Comparison of ENCODE assay signal across 10 cellular contexts in the genomic region with DNA sequence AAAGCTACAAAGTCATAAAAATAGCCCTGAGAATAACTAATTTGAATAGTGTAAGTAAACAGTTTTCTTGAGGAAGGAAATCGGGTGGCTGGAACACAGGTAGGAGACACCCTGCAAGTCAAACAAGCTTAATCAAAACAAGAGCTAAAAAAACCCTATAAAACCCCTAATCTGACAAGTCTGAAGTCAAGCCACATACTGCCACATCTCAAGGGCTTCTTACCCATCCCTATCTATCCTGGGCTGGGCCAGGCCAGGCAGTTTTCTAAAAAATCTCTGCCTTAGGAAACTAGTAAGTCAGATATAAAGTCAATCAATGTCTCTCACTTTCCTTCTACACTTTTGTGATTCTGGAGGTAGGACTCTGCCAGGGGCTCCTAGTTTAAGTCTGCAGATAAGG. TPM values are rescaled to one million over a fixed set of nuclear protein-coding genes. Genes with fewer than 3 reads are reported as not detected.
DNase-seq lines count a peak whose midpoint lies in the region; ATAC-seq and TF ChIP-seq lines count a peak whose summit lies in the region.
"Had no signal": no experiment of that assay in that cellular context is flagged by ENCODE, and none has a peak within 500 bp of the region (broad histone marks: within the 10 kb centered on the region; RNA-seq: fewer than 3 reads in every experiment).

No MANE protein-coding gene starts in this region.

- intact Hi-C loops in CD4-positive, alpha-beta T cell (cut with DNase I, micrococcal nuclease), result no loop called here
- intact Hi-C loops in mammary epithelial cell (cut with micrococcal nuclease), result loop anchor here (10.0 kb wide), 1 partner anchor 642 kb away; no protein-coding TSS in a partner anchor

- H3K9me3 ChIP-seq in CD4-positive, alpha-beta T cell (ENCODE audit: control insufficient read depth, low read length), result no peaks in the 10 kb centered on the region
- H3K9me3 ChIP-seq in T-helper 17 cell (ENCODE audit: control insufficient read depth, low read length, poor library complexity, severe bottlenecking), result no peaks in the 10 kb centered on the region
- no peaks in the 10 kb centered on the region for H3K9me3 ChIP-seq in mammary epithelial cell (replicated peaks; ENCODE audit: insufficient read depth, low read length)

- no peak for TF ChIP-seq CTCF in CD4-positive, alpha-beta T cell (IDR thresholded peaks at IDR 0.05)
- TF ChIP-seq CTCF in mesothelial cell of epicardium (IDR thresholded peaks at IDR 0.05; ENCODE audit: unreplicated experiment) (no peak), mammary epithelial cell (conservative IDR thresholded peaks at IDR 0.05 in 1 of 2, IDR thresholded peaks at IDR 0.05 in 1 of 2; ENCODE audit: extremely low read depth in 1 of 2, insufficient read depth in 1 of 2, low read depth in 1 of 2, low read length in 2 of 2) (no peak)

- POLR2A ChIA-PET in CD4-positive, alpha-beta T cell (lab: Charles Lee), result interaction anchor here (1.0 to 2.0 kb wide), 4 partner anchors 10 to 497 kb away, joined by 3 to 12 read pairs (median 5); partner anchors contain the start of genes EEA1 and UBE2N

- peaks cover 14% of the 10 kb centered on the region for H3K4me1 ChIP-seq in mammary epithelial cell (ENCODE audit: insufficient read depth, low read length)

- no peaks in the 10 kb centered on the region for H3K27me3 ChIP-seq in CD4-positive, alpha-beta T cell (ENCODE audit: control insufficient read depth, insufficient read depth, low read length)
- no peaks in the 10 kb centered on the region for H3K27me3 ChIP-seq in mammary epithelial cell (ENCODE audit: insufficient read depth, low read length)

- H4K20me1 ChIP-seq in mammary epithelial cell (ENCODE audit: insufficient read depth, low read length), result peaks cover 34% of the 10 kb centered on the region

- in situ Hi-C loops in mammary epithelial cell (cut with MboI; ENCODE audit: low sequenced_read_pairs in 2 of 2), result no loop called here

- H2AFZ ChIP-seq in mammary epithelial cell (ENCODE audit: low read depth, low read length), result no peak overlapping the region

- 53% methylated on average over 1 of the region's 1 CpG for WGBS in mammary epithelial cell (ENCODE audit: low coverage, missing lambda C conversion rate)

- peaks cover 89% of the 10 kb centered on the region for H3K4me1 Mint-ChIP-seq in CD4-positive, alpha-beta T cell (ENCODE audit: low read depth)
- H3K4me1 Mint-ChIP-seq in T-helper 17 cell (peaks cover 68% of the 10 kb centered on the region), mesothelial cell of epicardium (peaks cover 70% of the 10 kb centered on the region)

- dilution Hi-C loops in mammary epithelial cell (cut with HindIII; ENCODE audit: low sequenced_read_pairs), result no loop called here

- H3K27ac Mint-ChIP-seq in CD4-positive, alpha-beta T cell, result peak overlapping the region; percentile 80
- H3K27ac Mint-ChIP-seq in T-helper 17 cell, result peak overlapping the region; percentile 91
- peak overlapping the region; percentile 37 for H3K27ac Mint-ChIP-seq in mesothelial cell of epicardium

- H3K4me2 ChIP-seq in mammary epithelial cell (ENCODE audit: insufficient read depth, low read depth, low read length), result no peak overlapping the region

- no TSS peak for BruUV-seq in mammary epithelial cell (replicated peaks; lab: Mats Ljungman, UMichigan)

- peak overlapping the region; percentile 8 for H3K4me3 Mint-ChIP-seq in CD4-positive, alpha-beta T cell
- peak overlapping the region; percentile 60 for H3K4me3 Mint-ChIP-seq in T-helper 17 cell
- no peak overlapping the region for H3K4me3 Mint-ChIP-seq in mesothelial cell of epicardium

- CTCF ChIA-PET in CD4-positive, alpha-beta T cell (lab: Charles Lee), result interaction anchor here (0.6 to 2.0 kb wide), 2 partner anchors 12 to 23 kb away, joined by 3 to 5 read pairs; no protein-coding TSS in a partner anchor
- CTCF ChIA-PET in mammary epithelial cell (lab: Charles Lee; ENCODE audit: low non-redundant PET), result no interaction called here

- no peaks in the 10 kb centered on the region for H3K27me3 Mint-ChIP-seq in CD4-positive, alpha-beta T cell
- no peaks in the 10 kb centered on the region for H3K27me3 Mint-ChIP-seq in T-helper 17 cell
- no peaks in the 10 kb centered on the region for H3K27me3 Mint-ChIP-seq in mesothelial cell of epicardium (ENCODE audit: low read depth)

- DNase-seq in CD4-positive, alpha-beta T cell, result no peak
- no peak for DNase-seq in T-helper 17 cell
- DNase-seq in mesothelial cell of epicardium (ENCODE audit: low spot score in 2 of 2, unreplicated experiment in 2 of 2), result no peak
- no peak for DNase-seq in NCI-H524 treated with DMSO at 0.1 percent for 48 hours (lab: John Stamatoyannopoulos, UW)
- DNase-seq in stimulated activated CD4-positive, alpha-beta T cell treated with anti-CD3 and anti-CD28 coated beads, Interleukin-1b, Interleukin-23, amount 100 ng/mL, for 48 hours, result no peak
- DNase-seq in mammary epithelial cell, result no peak
- DNase-seq: Kasumi-1, NCI-H226 had no signal

- peaks cover 99% of the 10 kb centered on the region for H3K79me2 ChIP-seq in mammary epithelial cell (ENCODE audit: insufficient read depth, low read length)

- H3K36me3 Mint-ChIP-seq in CD4-positive, alpha-beta T cell (ENCODE audit: low read depth), result no peaks in the 10 kb centered on the region
- no peaks in the 10 kb centered on the region for H3K36me3 Mint-ChIP-seq in T-helper 17 cell (ENCODE audit: low read depth)
- H3K36me3 Mint-ChIP-seq in mesothelial cell of epicardium, result no peaks in the 10 kb centered on the region

- no peak overlapping the region for H3K4me3 ChIP-seq in mammary epithelial cell (replicated peaks in 1 of 3; ENCODE audit: insufficient read depth in 1 of 3, low read depth in 2 of 3, low read length in 3 of 3)

- no peak overlapping the region for H3K9ac ChIP-seq in mammary epithelial cell (ENCODE audit: insufficient read depth, low read length)

- ATAC-seq in CD4-positive, alpha-beta T cell (ENCODE audit: poor library complexity), result peak; percentile 37
- peak; percentile 44 for ATAC-seq in GM21381 (IDR thresholded peaks at IDR 0.05; ENCODE audit: unreplicated experiment)
- peak; percentile 65 for ATAC-seq in T-helper 17 cell
- no peak for ATAC-seq in GM18858 (IDR thresholded peaks at IDR 0.05; ENCODE audit: unreplicated experiment)

- no peak overlapping the region for H3K27ac ChIP-seq in CD4-positive, alpha-beta T cell (ENCODE audit: low read depth, low read length)
- H3K27ac ChIP-seq in mammary epithelial cell (ENCODE audit: insufficient read depth, low read depth, low read length), result no peak overlapping the region

- no peaks in the 10 kb centered on the region for H3K36me3 ChIP-seq in mammary epithelial cell (ENCODE audit: insufficient read depth, low read length)

- H3K9me3 Mint-ChIP-seq in CD4-positive, alpha-beta T cell, result no peaks in the 10 kb centered on the region
- H3K9me3 Mint-ChIP-seq in mesothelial cell of epicardium, result no peaks in the 10 kb centered on the region

RNA-seq across cellular contexts. Expression of gene UBE2N, which starts 15.3 kb away (rescaled TPM):
- 100 to 1,000 TPM in 1 of 2 experiments, 10 to 100 TPM in 1; 89.8 to 101 TPM for total RNA-seq in CD4-positive, alpha-beta T cell
- total RNA-seq in T-helper 17 cell (10 to 100 TPM; 94.1 to 99.6 TPM), mesothelial cell of epicardium (86.5 to 92.8 TPM (median 90.6 TPM) in 3 replicates), mammary epithelial cell (100 to 1,000 TPM in 1 of 2 donors, 10 to 100 TPM in 1; 65.5 to 137 TPM)
- polyA plus RNA-seq in mammary epithelial cell, result 146 TPM
- 87.5 TPM for polyA minus RNA-seq in mammary epithelial cell

RNA-seq across cellular contexts. Expression of gene MRPL42, which starts 40.9 kb away (rescaled TPM):
- 10 to 100 TPM; 39.0 to 39.3 TPM for total RNA-seq in CD4-positive, alpha-beta T cell
- total RNA-seq in T-helper 17 cell, result 10 to 100 TPM; 34.7 to 39.9 TPM
- 57.6 to 63.0 TPM (median 62.2 TPM) in 3 replicates for total RNA-seq in mesothelial cell of epicardium
- total RNA-seq in mammary epithelial cell, result 10 to 100 TPM; 45.7 to 58.5 TPM
- polyA plus RNA-seq in mammary epithelial cell, result 45.1 TPM
- 43.4 TPM for polyA minus RNA-seq in mammary epithelial cell

RNA-seq across cellular contexts. Expression of gene NUDT4, which starts 48.7 kb away (rescaled TPM):
- 10 to 100 TPM; 86.7 to 92.3 TPM for total RNA-seq in CD4-positive, alpha-beta T cell
- total RNA-seq in T-helper 17 cell, result 10 to 100 TPM; 60.4 to 78.8 TPM
- 41.0 to 48.0 TPM (median 44.4 TPM) in 3 replicates for total RNA-seq in mesothelial cell of epicardium
- total RNA-seq in mammary epithelial cell, result 10 to 100 TPM; 71.3 to 83.5 TPM
- polyA plus RNA-seq in mammary epithelial cell, result 23.8 TPM
- polyA minus RNA-seq in mammary epithelial cell, result 14.9 TPM

Comparison
In these comparisons a context has a peak if more than half of its experiments do, and no peak if none do; other contexts are left out.
1. H3K27ac Mint-ChIP-seq: peak in every context shown above with its lines; median percentile 91 in T-helper 17 cell; 80 in CD4-positive, alpha-beta T cell; 37 in mesothelial cell of epicardium.